8 cellular contexts compared by ENCODE assay signal in the genomic region with DNA sequence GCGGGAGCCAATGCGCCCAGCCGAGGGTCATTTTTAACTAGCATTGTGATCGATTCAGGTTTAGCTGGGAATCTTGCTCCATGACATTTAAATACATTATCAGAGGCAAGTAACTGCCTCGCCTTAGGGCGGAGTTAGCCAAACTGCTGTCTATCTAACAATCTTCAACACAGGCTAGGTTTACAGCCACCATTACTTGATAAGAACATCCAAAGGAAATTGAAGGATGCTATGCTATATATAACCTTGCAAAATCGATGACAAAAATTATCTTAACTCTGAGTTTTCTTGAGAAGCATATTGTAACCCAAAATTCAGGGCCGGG. TPM values are rescaled to one million over a fixed set of nuclear protein-coding genes. Genes with fewer than 3 reads are reported as not detected.
DNase-seq lines count a peak whose midpoint lies in the region; ATAC-seq, FAIRE-seq and TF ChIP-seq lines count a peak whose summit lies in the region.

No MANE protein-coding gene starts in this region.

- H3K4me3 ChIP-seq in SK-N-SH (ENCODE audit: low read depth in 2 of 2, low read length in 1 of 2) (peak overlapping the region; percentile 86 to 99), iPS-20b (ENCODE audit: low read length) (peak overlapping the region; percentile 98), subcutaneous abdominal adipose tissue (ENCODE audit: low read depth in 1 of 5, low read length in 5 of 5) (peak overlapping the region; percentile 90 to 98 (median 93))

- H3K9me3 ChIP-seq in SK-N-SH, result no peaks in the 10 kb centered on the region
- H3K9me3 ChIP-seq in iPS-20b (ENCODE audit: insufficient read depth, low read depth, low read length), result no peaks in the 10 kb centered on the region
- H3K9me3 ChIP-seq in subcutaneous abdominal adipose tissue (ENCODE audit: control insufficient read depth in 5 of 5, low read length in 5 of 5), result no peaks in the 10 kb centered on the region

- H3K27ac ChIP-seq in SK-N-SH (ENCODE audit: low read depth in 2 of 2, low read length in 1 of 2) (no peak overlapping the region), iPS-20b (ENCODE audit: low read length) (no peak overlapping the region), subcutaneous abdominal adipose tissue (ENCODE audit: low read depth, low read length) (no peak overlapping the region)

- peak overlapping the region; percentile 89 for H3K9ac ChIP-seq in SK-N-SH
- peak overlapping the region; percentile 93; the same call in 1 of the 2 replicates for H3K9ac ChIP-seq in iPS-20b (ENCODE audit: low read depth, low read length)
- peak overlapping the region in 2 of 5 donors; percentile 82 to 87 for H3K9ac ChIP-seq in subcutaneous abdominal adipose tissue (ENCODE audit: low read length in 5 of 5)

- H3K9me3 Mint-ChIP-seq in activated CD8-positive, alpha-beta T cell treated with anti-CD3 and anti-CD28 coated beads for 36 hours, result no peaks in the 10 kb centered on the region

- CTCF ChIA-PET in SK-N-SH (lab: Yijun Ruan, JAX), result interaction anchor here (0.6 to 3.9 kb wide), 8 partner anchors 8 to 673 kb away, joined by 3 to 31 read pairs (median 4); no protein-coding TSS in a partner anchor
- CTCF ChIA-PET in activated CD8-positive, alpha-beta T cell treated with anti-CD3 and anti-CD28 coated beads for 36 hours (lab: Charles Lee), result interaction anchor here (0.7 to 13.6 kb wide), 5 partner anchors 14 to 393 kb away, joined by 3 to 296 read pairs (median 3); no protein-coding TSS in a partner anchor

- H3K27ac Mint-ChIP-seq in activated CD8-positive, alpha-beta T cell treated with anti-CD3 and anti-CD28 coated beads for 36 hours, result peak overlapping the region; percentile 96

- no peaks in the 10 kb centered on the region for H3K27me3 Mint-ChIP-seq in activated CD8-positive, alpha-beta T cell treated with anti-CD3 and anti-CD28 coated beads for 36 hours

- H3K27me3 ChIP-seq in SK-N-SH (ENCODE audit: insufficient read depth), result no peaks in the 10 kb centered on the region
- no peaks in the 10 kb centered on the region; the same call in 1 of the 2 replicates for H3K27me3 ChIP-seq in iPS-20b (ENCODE audit: insufficient read depth, low read length)
- no peaks in the 10 kb centered on the region for H3K27me3 ChIP-seq in subcutaneous abdominal adipose tissue (ENCODE audit: control insufficient read depth in 5 of 5, insufficient read depth in 4 of 5, low read length in 5 of 5)

- H3K4me2 ChIP-seq in SK-N-SH, result peak overlapping the region; percentile 86

- POLR2A ChIA-PET in SK-N-SH (lab: Yijun Ruan, JAX), result interaction anchor here (1.2 kb wide), 1 partner anchor 30 kb away, joined by 5 read pairs; no protein-coding TSS in a partner anchor
- POLR2A ChIA-PET in activated CD8-positive, alpha-beta T cell treated with anti-CD3 and anti-CD28 coated beads for 36 hours (lab: Charles Lee), result interaction anchor here (0.6 to 4.3 kb wide), 12 partner anchors 8 to 173 kb away, joined by 3 to 26 read pairs (median 4); partner anchors contain the start of gene TNK2

- no peaks in the 10 kb centered on the region for H3K9me2 ChIP-seq in SK-N-SH

- ATAC-seq in SK-N-SH treated with all-trans-retinoic acid at 6 μM for 48 hours, result no peak
- ATAC-seq in activated CD8-positive, alpha-beta T cell treated with anti-CD3 and anti-CD28 coated beads for 36 hours, result no peak
- no peak for ATAC-seq in GM19397 (IDR thresholded peaks at IDR 0.05; ENCODE audit: unreplicated experiment)

- peaks cover 39% of the 10 kb centered on the region for H4K20me1 ChIP-seq in SK-N-SH (ENCODE audit: insufficient read depth)

- no peak for TF ChIP-seq RAD21 in SK-N-SH (IDR thresholded peaks at IDR 0.05; ENCODE audit: low read length)

- peaks cover 0 to 2% of the 10 kb centered on the region in 2 experiments for H3K36me3 ChIP-seq in SK-N-SH (replicated peaks in 1 of 2; ENCODE audit: control insufficient read depth in 1 of 2, insufficient read depth in 2 of 2, low read length in 1 of 2)
- peaks cover 15% of the 10 kb centered on the region for H3K36me3 ChIP-seq in iPS-20b (ENCODE audit: insufficient read depth, low read depth, low read length)
- H3K36me3 ChIP-seq in subcutaneous abdominal adipose tissue (ENCODE audit: control insufficient read depth in 5 of 5, insufficient read depth in 5 of 5, low read length in 5 of 5), result peaks cover 0 to 5% (median 0%) of the 10 kb centered on the region in 5 donors

- H3K36me3 Mint-ChIP-seq in activated CD8-positive, alpha-beta T cell treated with anti-CD3 and anti-CD28 coated beads for 36 hours (ENCODE audit: low read depth), result peaks cover 44% of the 10 kb centered on the region

- no peak for TF ChIP-seq CTCF in SK-N-SH (IDR thresholded peaks at IDR 0.05)
- TF ChIP-seq CTCF in activated CD8-positive, alpha-beta T cell treated with anti-CD3 and anti-CD28 coated beads for 36 hours (IDR thresholded peaks at IDR 0.05), result no peak

- intact Hi-C loops in activated CD8-positive, alpha-beta T cell treated with anti-CD3 and anti-CD28 coated beads for 36 hours (cut with micrococcal nuclease), result loop anchor here (5.0 kb wide), 1 partner anchor 102 kb away; no protein-coding TSS in a partner anchor

- DNase-seq in SK-N-SH (no peak), GM19239 (ENCODE audit: insufficient read length, low spot score) (no peak), midbrain (lab: John Stamatoyannopoulos, UW) (no peak)
- no peak for DNase-seq in activated CD8-positive, alpha-beta T cell treated with anti-CD3 and anti-CD28 coated beads for 36 hours

- H3F3A ChIP-seq in SK-N-SH (replicated peaks; ENCODE audit: insufficient read depth), result peaks cover 5% of the 10 kb centered on the region

- H3K4me3 Mint-ChIP-seq in activated CD8-positive, alpha-beta T cell treated with anti-CD3 and anti-CD28 coated beads for 36 hours, result peak overlapping the region; percentile 91

- peaks cover 0 to 7% of the 10 kb centered on the region in 2 experiments; a peak in 2 of 4 replicates for H3K4me1 ChIP-seq in SK-N-SH (ENCODE audit: control insufficient read depth in 1 of 2, insufficient read depth in 2 of 2, low read depth in 1 of 2, low read length in 1 of 2)
- peaks cover 3% of the 10 kb centered on the region; the same call in 1 of the 2 replicates for H3K4me1 ChIP-seq in iPS-20b (ENCODE audit: insufficient read depth, low read length)
- peaks cover 3 to 27% (median 17%) of the 10 kb centered on the region in 5 donors for H3K4me1 ChIP-seq in subcutaneous abdominal adipose tissue (ENCODE audit: control insufficient read depth in 5 of 5, insufficient read depth in 5 of 5, low read length in 5 of 5)

- WGBS in SK-N-SH (ENCODE audit: low lambda C conversion rate), result 76% methylated on average over 8 of the region's 8 CpGs

- peaks cover 33% of the 10 kb centered on the region for H3K4me1 Mint-ChIP-seq in activated CD8-positive, alpha-beta T cell treated with anti-CD3 and anti-CD28 coated beads for 36 hours (ENCODE audit: low read depth)

- peaks cover 56% of the 10 kb centered on the region for H3K79me2 ChIP-seq in SK-N-SH (ENCODE audit: insufficient read depth)

- no peak for FAIRE-seq in GM19239 (lab: Jason Lieb, UNC)

- H2AFZ ChIP-seq in SK-N-SH (ENCODE audit: low read depth), result no peak overlapping the region

- TF ChIP-seq EP300 in SK-N-SH (IDR thresholded peaks at IDR 0.05; ENCODE audit: borderline replicate concordance in 1 of 2, low read depth in 1 of 2, low read length in 1 of 2), result no peak

TF ChIP-seq in SK-N-SH, 30 proteins besides CTCF, POLR2A, EP300 and RAD21 (continues in another document):
- TF ChIP-seq EZH2phosphoT487 (IDR thresholded peaks at IDR 0.05; ENCODE audit: borderline replicate concordance, low read depth), result no peak
- TF ChIP-seq FOXM1 (IDR thresholded peaks at IDR 0.05; ENCODE audit: low read depth), result no peak
- TF ChIP-seq CHD2 (IDR thresholded peaks at IDR 0.05; ENCODE audit: low read length, partially characterized antibody), result no peak
- TF ChIP-seq FOXJ3 (CRISPR knock-in tag; IDR thresholded peaks at IDR 0.05), result no peak
- TF ChIP-seq SIN3A (IDR thresholded peaks at IDR 0.05; ENCODE audit: borderline replicate concordance, low read depth, low read length), result no peak
- TF ChIP-seq GATA2 (CRISPR knock-in tag; IDR thresholded peaks at IDR 0.05), result no peak
- no peak for TF ChIP-seq FOSL2 (IDR thresholded peaks at IDR 0.05; ENCODE audit: borderline replicate concordance, low read depth)
- no peak for TF ChIP-seq ELF1 (IDR thresholded peaks at IDR 0.05)
- no peak for TF ChIP-seq TEAD4 (IDR thresholded peaks at IDR 0.05; ENCODE audit: borderline replicate concordance, insufficient read depth)
- TF ChIP-seq RXRA (IDR thresholded peaks at IDR 0.05; ENCODE audit: borderline replicate concordance, low read depth), result no peak

TF ChIP-seq in SK-N-SH treated with all-trans-retinoic acid at 6 μM for 48 hours, 23 proteins besides CTCF, POLR2A, EP300 and RAD21 (continues in another document):
- TF ChIP-seq GLIS3 (CRISPR knock-in tag; IDR thresholded peaks at IDR 0.05) (no peak), BACH2 (CRISPR knock-in tag; IDR thresholded peaks at IDR 0.05; ENCODE audit: borderline replicate concordance) (no peak), ZFP30 (CRISPR knock-in tag; IDR thresholded peaks at IDR 0.05) (no peak), PPARA (CRISPR knock-in tag; IDR thresholded peaks at IDR 0.05; ENCODE audit: borderline replicate concordance) (no peak), TOX (CRISPR knock-in tag; IDR thresholded peaks at IDR 0.05; ENCODE audit: borderline replicate concordance) (no peak)
- TF ChIP-seq, protein P1, sequence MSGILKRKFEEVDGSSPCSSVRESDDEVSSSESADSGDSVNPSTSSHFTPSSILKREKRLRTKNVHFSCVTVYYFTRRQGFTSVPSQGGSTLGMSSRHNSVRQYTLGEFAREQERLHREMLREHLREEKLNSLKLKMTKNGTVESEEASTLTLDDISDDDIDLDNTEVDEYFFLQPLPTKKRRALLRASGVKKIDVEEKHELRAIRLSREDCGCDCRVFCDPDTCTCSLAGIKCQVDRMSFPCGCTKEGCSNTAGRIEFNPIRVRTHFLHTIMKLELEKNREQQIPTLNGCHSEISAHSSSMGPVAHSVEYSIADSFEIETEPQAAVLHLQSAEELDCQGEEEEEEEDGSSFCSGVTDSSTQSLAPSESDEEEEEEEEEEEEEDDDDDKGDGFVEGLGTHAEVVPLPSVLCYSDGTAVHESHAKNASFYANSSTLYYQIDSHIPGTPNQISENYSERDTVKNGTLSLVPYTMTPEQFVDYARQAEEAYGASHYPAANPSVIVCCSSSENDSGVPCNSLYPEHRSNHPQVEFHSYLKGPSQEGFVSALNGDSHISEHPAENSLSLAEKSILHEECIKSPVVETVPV (CRISPR knock-in tag; IDR thresholded peaks at IDR 0.05), result no peak

RNA-seq across cellular contexts. Expression of gene TFRC, which starts 1.4 kb away (rescaled TPM):
- polyA plus RNA-seq in SK-N-SH (2012; rRNA removed), result 35.0 and 53.5 TPM in 2 replicates
- polyA plus RNA-seq in SK-N-SH (2012; cell fraction: cytosol; rRNA removed), result 57.0 and 58.6 TPM in 2 replicates
- polyA plus RNA-seq in SK-N-SH (2012; cell fraction: nucleus; rRNA removed), result 18.8 and 46.6 TPM in 2 replicates
- total RNA-seq in activated CD8-positive, alpha-beta T cell treated with anti-CD3 and anti-CD28 coated beads for 36 hours, result 100 to 1,000 TPM; 521 to 524 TPM
